10 cellular contexts compared by ENCODE assay signal in the genomic region with DNA sequence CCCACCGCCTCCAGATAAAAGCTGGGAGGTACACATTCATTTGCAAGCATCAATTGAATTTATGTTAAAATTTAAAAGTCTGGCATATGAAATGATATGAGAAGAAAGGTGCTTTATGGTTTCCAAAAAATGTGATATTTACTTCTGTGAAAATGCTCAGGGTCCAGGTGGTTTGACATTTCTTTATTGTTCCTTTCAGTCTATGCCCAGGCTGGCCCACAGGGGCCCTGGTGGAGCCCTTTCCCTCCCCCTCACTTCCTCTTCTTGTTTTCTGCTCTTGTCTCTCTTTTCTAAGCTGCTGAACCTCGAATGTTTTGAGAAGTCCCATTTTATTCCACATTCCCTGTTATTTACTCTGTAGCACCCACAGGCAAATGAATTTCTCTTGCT.
DNase-seq lines count a peak whose midpoint lies in the region; ATAC-seq lines count a peak whose summit lies in the region.
"Had no signal": no experiment of that assay in that cellular context is flagged by ENCODE, and none has a peak within 500 bp of the region (broad histone marks: within the 10 kb centered on the region; RNA-seq: fewer than 3 reads in every experiment).

No MANE protein-coding gene starts in this region.

- H3K4me1 Mint-ChIP-seq in T-helper 17 cell (peaks cover 43% of the 10 kb centered on the region), memory B cell (peaks cover 26% of the 10 kb centered on the region)

- H3K27ac Mint-ChIP-seq in T-helper 17 cell (peak overlapping the region; percentile 93), memory B cell (peak overlapping the region; percentile 82)

- H3K27me3 Mint-ChIP-seq in T-helper 17 cell (no peaks in the 10 kb centered on the region), memory B cell (peaks cover under 1% of the 10 kb centered on the region)

- H3K9me3 ChIP-seq in T-helper 17 cell (ENCODE audit: control insufficient read depth, low read length, poor library complexity, severe bottlenecking): no peaks in the 10 kb centered on the region

- peaks cover 2% of the 10 kb centered on the region for H3K36me3 Mint-ChIP-seq in T-helper 17 cell (ENCODE audit: low read depth)
- H3K36me3 Mint-ChIP-seq in memory B cell: no peaks in the 10 kb centered on the region

- ATAC-seq in GM18858 (IDR thresholded peaks at IDR 0.05; ENCODE audit: unreplicated experiment): peak; percentile 36
- peak; percentile 59 for ATAC-seq in HG02763 (IDR thresholded peaks at IDR 0.05; ENCODE audit: unreplicated experiment)
- ATAC-seq in T-helper 17 cell: peak; percentile 73
- ATAC-seq in memory B cell (ENCODE audit: low read depth): peak; percentile 79
- no peak for ATAC-seq in HG02885 (IDR thresholded peaks at IDR 0.05; ENCODE audit: poor library complexity, unreplicated experiment)
- ATAC-seq in HG03095 (IDR thresholded peaks at IDR 0.05; ENCODE audit: unreplicated experiment): no peak
- no peak for ATAC-seq in HG03439 (IDR thresholded peaks at IDR 0.05; ENCODE audit: unreplicated experiment)

- DNase-seq in T-helper 17 cell (no peak), memory B cell (ENCODE audit: low spot score in 2 of 2) (peak in 1 of 2 donors; percentile 18), superior temporal gyrus (ENCODE audit: extremely low spot score) (no peak)
- DNase-seq: GF-D8, NCI-H510A had no signal

- H3K9me3 Mint-ChIP-seq in memory B cell: peaks cover 1% of the 10 kb centered on the region

- H3K4me3 Mint-ChIP-seq in T-helper 17 cell (peak overlapping the region; percentile 93), memory B cell (peak overlapping the region; percentile 78)

Comparison
In these comparisons a context has a peak if more than half of its experiments do, and no peak if none do; other contexts are left out.
1. ATAC-seq: peak in GM18858 (single experiment), HG02763 (single experiment), T-helper 17 cell (single experiment) and memory B cell (single experiment); none in HG02885 (single experiment), HG03095 (single experiment) and HG03439 (single experiment).